In the genomic region with DNA sequence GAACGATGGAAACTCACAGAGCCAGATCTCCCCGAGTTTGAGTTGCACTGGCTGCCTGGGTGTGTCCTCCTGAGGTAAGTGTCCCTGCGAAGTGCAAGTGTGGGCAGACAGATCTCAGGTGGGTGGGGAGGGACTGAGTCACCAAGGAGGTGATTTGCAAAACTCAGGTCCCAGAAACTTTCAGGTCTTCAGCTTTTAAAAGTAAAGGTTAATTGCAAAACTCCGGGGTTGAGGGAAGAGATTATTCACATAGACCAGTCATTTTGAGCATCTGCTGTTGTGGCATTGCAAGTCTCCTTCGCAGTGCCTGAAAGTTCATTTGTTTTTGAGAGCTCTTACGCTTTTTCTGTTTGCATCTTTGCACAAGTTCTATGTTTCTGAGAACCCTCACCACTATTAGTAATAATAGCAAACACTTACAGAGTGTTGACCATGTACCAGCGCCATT, we compare ENCODE assay signal across 8 cellular contexts. TPM values are rescaled to one million over a fixed set of nuclear protein-coding genes. Genes with fewer than 3 reads are reported as not detected.
A peak's percentile ranks its signal among the peaks of the same experiment; 100 is the strongest.
DNase-seq lines count a peak whose midpoint lies in the region; ATAC-seq, FAIRE-seq and TF ChIP-seq lines count a peak whose summit lies in the region.

No MANE protein-coding gene starts in this region.

- CTCF ChIA-PET in activated CD8-positive, alpha-beta T cell treated with anti-CD3 and anti-CD28 coated beads, Interleukin-2, amount 10 ng/mL, durations not matched to agents 7 days and 5 days (lab: Charles Lee) = interaction anchor here (0.6 to 9.6 kb wide), 16 partner anchors 9 to 241 kb away, joined by 3 to 218 read pairs (median 4); no protein-coding TSS in a partner anchor

- no peak for DNase-seq in GM12891 (ENCODE audit: insufficient read length, low spot score)
- peak; percentile 67 for DNase-seq in activated CD8-positive, alpha-beta T cell treated with anti-CD3 and anti-CD28 coated beads, Interleukin-2, amount 10 ng/mL, durations not matched to agents 7 days and 5 days
- DNase-seq in naive B cell = no peak
- no peak for DNase-seq in substantia nigra (lab: John Stamatoyannopoulos, UW)
- no peak for DNase-seq in retina
- no peak for DNase-seq in HT-29 (ENCODE audit: low spot score)
- no peak for DNase-seq in UCSD-AML1 (lab: John Stamatoyannopoulos, UW; ENCODE audit: unreplicated experiment)

- no peak for TF ChIP-seq POLR2A in GM12891 (IDR thresholded peaks at IDR 0.05; ENCODE audit: low read depth, low read length)

- POLR2A ChIA-PET in activated CD8-positive, alpha-beta T cell treated with anti-CD3 and anti-CD28 coated beads, Interleukin-2, amount 10 ng/mL, durations not matched to agents 7 days and 5 days (lab: Charles Lee) = interaction anchor here (0.8 to 4.0 kb wide), 10 partner anchors 10 to 146 kb away, joined by 3 to 23 read pairs (median 6); no protein-coding TSS in a partner anchor

- H3K4me1 Mint-ChIP-seq in activated CD8-positive, alpha-beta T cell treated with anti-CD3 and anti-CD28 coated beads, Interleukin-2, amount 10 ng/mL, durations not matched to agents 7 days and 5 days (ENCODE audit: low read depth) = peaks cover 92% of the 10 kb centered on the region
- H3K4me1 Mint-ChIP-seq in naive B cell = peaks cover 79 to 100% (median 92%) of the 10 kb centered on the region in 3 donors

- peak; percentile 37 for ATAC-seq in HG02973 (IDR thresholded peaks at IDR 0.05; ENCODE audit: unreplicated experiment)
- ATAC-seq in activated CD8-positive, alpha-beta T cell treated with anti-CD3 and anti-CD28 coated beads, Interleukin-2, amount 10 ng/mL, durations not matched to agents 7 days and 5 days = peak; percentile 22
- no peak for ATAC-seq in naive B cell (ENCODE audit: low read depth in 2 of 2)

- H3K36me3 Mint-ChIP-seq in activated CD8-positive, alpha-beta T cell treated with anti-CD3 and anti-CD28 coated beads, Interleukin-2, amount 10 ng/mL, durations not matched to agents 7 days and 5 days (ENCODE audit: low read depth) = peaks cover 91% of the 10 kb centered on the region
- H3K36me3 Mint-ChIP-seq in naive B cell = peaks cover 14 to 21% of the 10 kb centered on the region in 2 donors

- peaks cover 8% of the 10 kb centered on the region for H3K9me3 Mint-ChIP-seq in activated CD8-positive, alpha-beta T cell treated with anti-CD3 and anti-CD28 coated beads, Interleukin-2, amount 10 ng/mL, durations not matched to agents 7 days and 5 days (ENCODE audit: insufficient read depth)
- peaks cover 0 to 2% (median 0%) of the 10 kb centered on the region in 7 donors for H3K9me3 Mint-ChIP-seq in naive B cell

- H3K27ac ChIP-seq in substantia nigra (ENCODE audit: low read depth, low read length, poor library complexity, severe bottlenecking) = no peak overlapping the region

- peak overlapping the region; percentile 73 for H3K4me3 Mint-ChIP-seq in activated CD8-positive, alpha-beta T cell treated with anti-CD3 and anti-CD28 coated beads, Interleukin-2, amount 10 ng/mL, durations not matched to agents 7 days and 5 days
- peak overlapping the region in 5 of 8 donors; percentile 47 to 87 (median 84) for H3K4me3 Mint-ChIP-seq in naive B cell

- peak overlapping the region; percentile 91 for H3K27ac Mint-ChIP-seq in activated CD8-positive, alpha-beta T cell treated with anti-CD3 and anti-CD28 coated beads, Interleukin-2, amount 10 ng/mL, durations not matched to agents 7 days and 5 days
- peak overlapping the region; percentile 74 to 97 (median 92) for H3K27ac Mint-ChIP-seq in naive B cell

- peak; percentile 91 for FAIRE-seq in GM12891 (lab: Jason Lieb, UNC)

- no peaks in the 10 kb centered on the region for H3K27me3 Mint-ChIP-seq in activated CD8-positive, alpha-beta T cell treated with anti-CD3 and anti-CD28 coated beads, Interleukin-2, amount 10 ng/mL, durations not matched to agents 7 days and 5 days (ENCODE audit: low read depth)
- no peaks in the 10 kb centered on the region for H3K27me3 Mint-ChIP-seq in naive B cell

TF ChIP-seq in GM12891, 5 proteins besides CTCF, POLR2A, EP300 and RAD21:
- TF ChIP-seq POU2F2 (IDR thresholded peaks at IDR 0.05; ENCODE audit: low read depth, low read length) = no peak
- no peak; the same call in none of the 2 replicates for TF ChIP-seq POLR2AphosphoS5 (IDR thresholded peaks at IDR 0.05; ENCODE audit: low read depth, low read length)
- TF ChIP-seq SPI1 (IDR thresholded peaks at IDR 0.05; ENCODE audit: low read depth, low read length) = no peak

RNA-seq across cellular contexts. Expression of a gene that starts 7.1 kb away (rescaled TPM):
- 726 TPM for polyA plus RNA-seq in GM12891 (2012; ENCODE audit: low read depth, missing spikeins)
- total RNA-seq in activated CD8-positive, alpha-beta T cell treated with anti-CD3 and anti-CD28 coated beads, Interleukin-2, amount 10 ng/mL, durations not matched to agents 7 days and 5 days = 100 to 1,000 TPM; 398 to 399 TPM
- polyA plus RNA-seq in naive B cell (ENCODE audit: low read depth in 6 of 6) = 100 to 1,000 TPM; 156 to 277 (median 187) TPM
- total RNA-seq in HT-29 (2014; rRNA removed; shearing (Covaris generic)) = 148 and 159 TPM in 2 replicates

Comparison
In these comparisons a context has a peak if more than half of its experiments do, and no peak if none do; other contexts are left out.
1. ATAC-seq: peak in HG02973 (single experiment) and activated CD8-positive, alpha-beta T cell treated with anti-CD3 and anti-CD28 coated beads, Interleukin-2, amount 10 ng/mL, durations not matched to agents 7 days and 5 days (single experiment); none in naive B cell (0 of 2).